ENCODE assay signal across 2 cellular contexts in genomic region chrY:24107316-24107715, GRCh38. TPM values are rescaled to one million over a fixed set of nuclear protein-coding genes. Genes with fewer than 3 reads are reported as not detected.
"Had no signal": no experiment of that assay in that cellular context is flagged by ENCODE, and none has a peak within 500 bp of the region (broad histone marks: within the 10 kb centered on the region; RNA-seq: fewer than 3 reads in every experiment).

No MANE protein-coding gene starts in this region.

RNA-seq across cellular contexts. Expression of gene CDY1B, which starts 59.5 kb away (rescaled TPM):
- total RNA-seq: G401, GM12878 had no signal
